Comparison of ENCODE assay signal across 10 cellular contexts in genomic region chr10:124149681-124150080, GRCh38. TPM values are rescaled to one million over a fixed set of nuclear protein-coding genes. Genes with fewer than 3 reads are reported as not detected.
DNase-seq lines count a peak whose midpoint lies in the region; ATAC-seq, FAIRE-seq and TF ChIP-seq lines count a peak whose summit lies in the region.
"Had no signal": no experiment of that assay in that cellular context is flagged by ENCODE, and none has a peak within 500 bp of the region (broad histone marks: within the 10 kb centered on the region; RNA-seq: fewer than 3 reads in every experiment).

No MANE protein-coding gene starts in this region.

- POLR2A ChIA-PET in OCI-LY7 (lab: Charles Lee) = interaction anchor here (0.7 to 0.9 kb wide), 2 partner anchors 72 to 78 kb away, joined by 3 to 4 read pairs; no protein-coding TSS in a partner anchor

- 42 to 79% methylated on average over 3 of the region's 3 CpGs for WGBS in sigmoid colon, 2 donors

- intact Hi-C loops in OCI-LY7 (cut with micrococcal nuclease; ENCODE audit: unreplicated experiment) = no loop called here
- intact Hi-C loops in sigmoid colon (cut with DNase I) = loop anchor here (5.0 kb wide), 2 partner anchors 42 to 142 kb away; no protein-coding TSS in a partner anchor

- H3K9me2 ChIP-seq in OCI-LY7 (ENCODE audit: insufficient read depth, low read length) = no peaks in the 10 kb centered on the region

- TF ChIP-seq POLR2A in sigmoid colon (IDR thresholded peaks at IDR 0.05) = no peak
- no peak for TF ChIP-seq POLR2A in GM12891 (IDR thresholded peaks at IDR 0.05; ENCODE audit: low read depth, low read length)

- no peaks in the 10 kb centered on the region for H3K79me2 ChIP-seq in OCI-LY7 (ENCODE audit: insufficient read depth, low read depth, low read length)

- H3K4me2 ChIP-seq in OCI-LY7 (ENCODE audit: low read length) = peak overlapping the region; percentile 60

- no peaks in the 10 kb centered on the region for H4K20me1 ChIP-seq in OCI-LY7 (ENCODE audit: insufficient read depth, low read length)

- no peak for ATAC-seq in HG03469 (IDR thresholded peaks at IDR 0.05; ENCODE audit: unreplicated experiment)
- ATAC-seq: activated T-cell treated with anti-CD3 and anti-CD28 coated beads, Interleukin-2, amount 50 U/mL, for 72 hours had no signal

- H3K4me1 ChIP-seq in OCI-LY7 (ENCODE audit: insufficient read depth, low read length, poor library complexity, severe bottlenecking) = peaks cover 91% of the 10 kb centered on the region
- H3K4me1 ChIP-seq in sigmoid colon = peaks cover 0 to 43% (median 35%) of the 10 kb centered on the region in 4 donors

- FAIRE-seq in GM12891 (lab: Jason Lieb, UNC) = no peak
- FAIRE-seq: bronchial epithelial cell had no signal

- H3K27ac ChIP-seq in OCI-LY7 (ENCODE audit: low read depth, low read length, poor library complexity, severe bottlenecking) (peak overlapping the region; percentile 67), sigmoid colon (peak overlapping the region in 2 of 4 donors; percentile 0 to 14)

- H3K27me3 ChIP-seq in H7 (ENCODE audit: control insufficient read depth, insufficient read depth, low read length) (no peaks in the 10 kb centered on the region), sigmoid colon (no peaks in the 10 kb centered on the region)

- H3K36me3 ChIP-seq in H7 (replicated peaks; ENCODE audit: control insufficient read depth, insufficient read depth, low read length) (no peaks in the 10 kb centered on the region), OCI-LY7 (ENCODE audit: insufficient read depth, low read length) (no peaks in the 10 kb centered on the region), sigmoid colon (no peaks in the 10 kb centered on the region)

- TF ChIP-seq EP300 in sigmoid colon (IDR thresholded peaks at IDR 0.05) = no peak

- BruUV-seq in OCI-LY7 (replicated peaks; lab: Mats Ljungman, UMichigan) = no TSS peak

- H3K4me3 ChIP-seq in H7 (ENCODE audit: insufficient read depth, low read depth, low read length) (no peak overlapping the region), OCI-LY7 (ENCODE audit: low read depth, low read length, poor library complexity, severe bottlenecking) (peak overlapping the region; percentile 43), sigmoid colon (no peak overlapping the region)

- DNase-seq in H7 (peak; percentile 68), NCI-H187 treated with DMSO at 0.1 percent for 48 hours (lab: John Stamatoyannopoulos, UW) (peak; percentile 22), OCI-LY7 (ENCODE audit: low spot score) (peak; percentile 73), sigmoid colon (peak; percentile 42), NCI-H446 (lab: John Stamatoyannopoulos, UW) (no peak), GM12891 (ENCODE audit: insufficient read length, low spot score) (no peak)
- DNase-seq: activated T-cell treated with anti-CD3 and anti-CD28 coated beads, Interleukin-2, amount 50 U/mL, for 72 hours; IMR-90 had no signal

- H3K9me3 ChIP-seq in OCI-LY7 (ENCODE audit: low read length) (no peaks in the 10 kb centered on the region), sigmoid colon (no peaks in the 10 kb centered on the region)

- no peak for TF ChIP-seq CTCF in OCI-LY7 (conservative IDR thresholded peaks at IDR 0.05; ENCODE audit: low read length)
- no peak for TF ChIP-seq CTCF in sigmoid colon (IDR thresholded peaks at IDR 0.05)

- CTCF ChIA-PET in OCI-LY7 (lab: Charles Lee; ENCODE audit: unreplicated experiment) = no interaction called here

- H2AFZ ChIP-seq in OCI-LY7 (ENCODE audit: low read length) = peak overlapping the region; percentile 56; the same call in 1 of the 2 replicates

TF ChIP-seq in GM12891, 5 proteins besides CTCF, POLR2A, EP300 and RAD21:
- no peak for TF ChIP-seq PAX5 (IDR thresholded peaks at IDR 0.05; ENCODE audit: insufficient read depth, low read length, severe bottlenecking)
- no peak for TF ChIP-seq SPI1 (IDR thresholded peaks at IDR 0.05; ENCODE audit: low read depth, low read length)
- TF ChIP-seq POLR2AphosphoS5 (IDR thresholded peaks at IDR 0.05; ENCODE audit: low read depth, low read length) = no peak
- TF ChIP-seq POU2F2 (IDR thresholded peaks at IDR 0.05; ENCODE audit: low read depth, low read length) = no peak
- no peak for TF ChIP-seq TAF1 (IDR thresholded peaks at IDR 0.05; ENCODE audit: low read depth, low read length)

RNA-seq across cellular contexts. Expression of gene CHST15, which starts 56.3 kb away (rescaled TPM):
- 15.7 and 18.4 TPM in 2 replicates for total RNA-seq in H7 (2014; rRNA removed; shearing (Covaris generic))
- 19.9 and 26.4 TPM in 2 replicates for total RNA-seq in OCI-LY7 (2014; rRNA removed; shearing (Covaris generic))
- total RNA-seq in OCI-LY7 (2022) = 14.7 and 19.2 TPM in 2 replicates
- total RNA-seq in sigmoid colon = 10 to 100 TPM; 29.9 to 57.9 (median 43.8) TPM
- 1 to 10 TPM; 2.4 to 8.7 (median 3.5) TPM for polyA plus RNA-seq in sigmoid colon
- polyA plus RNA-seq in GM12891 (2012; ENCODE audit: low read depth, missing spikeins) = 0.50 TPM

Comparison
In these comparisons a context has a peak if more than half of its experiments do, and no peak if none do; other contexts are left out.
1. DNase-seq: peak in H7 (single experiment), NCI-H187 treated with DMSO at 0.1 percent for 48 hours (single experiment), OCI-LY7 (single experiment) and sigmoid colon (single experiment); none in NCI-H446 (0 of 2) and GM12891 (single experiment).